2 cellular contexts compared by ENCODE assay signal in genomic region chr20:32607324-32607723, GRCh38.
TF ChIP-seq lines count a peak whose summit lies in the region.

No MANE protein-coding gene starts in this region.

TF ChIP-seq in GM23338, 12 proteins besides CTCF, POLR2A, EP300 and RAD21:
- TF ChIP-seq POLR2AphosphoS5 (IDR thresholded peaks at IDR 0.05; ENCODE audit: low read depth): no peak
- TF ChIP-seq EZH2 (IDR thresholded peaks at IDR 0.05; ENCODE audit: low read depth, unreplicated experiment): no peak
- TF ChIP-seq, protein P1, sequence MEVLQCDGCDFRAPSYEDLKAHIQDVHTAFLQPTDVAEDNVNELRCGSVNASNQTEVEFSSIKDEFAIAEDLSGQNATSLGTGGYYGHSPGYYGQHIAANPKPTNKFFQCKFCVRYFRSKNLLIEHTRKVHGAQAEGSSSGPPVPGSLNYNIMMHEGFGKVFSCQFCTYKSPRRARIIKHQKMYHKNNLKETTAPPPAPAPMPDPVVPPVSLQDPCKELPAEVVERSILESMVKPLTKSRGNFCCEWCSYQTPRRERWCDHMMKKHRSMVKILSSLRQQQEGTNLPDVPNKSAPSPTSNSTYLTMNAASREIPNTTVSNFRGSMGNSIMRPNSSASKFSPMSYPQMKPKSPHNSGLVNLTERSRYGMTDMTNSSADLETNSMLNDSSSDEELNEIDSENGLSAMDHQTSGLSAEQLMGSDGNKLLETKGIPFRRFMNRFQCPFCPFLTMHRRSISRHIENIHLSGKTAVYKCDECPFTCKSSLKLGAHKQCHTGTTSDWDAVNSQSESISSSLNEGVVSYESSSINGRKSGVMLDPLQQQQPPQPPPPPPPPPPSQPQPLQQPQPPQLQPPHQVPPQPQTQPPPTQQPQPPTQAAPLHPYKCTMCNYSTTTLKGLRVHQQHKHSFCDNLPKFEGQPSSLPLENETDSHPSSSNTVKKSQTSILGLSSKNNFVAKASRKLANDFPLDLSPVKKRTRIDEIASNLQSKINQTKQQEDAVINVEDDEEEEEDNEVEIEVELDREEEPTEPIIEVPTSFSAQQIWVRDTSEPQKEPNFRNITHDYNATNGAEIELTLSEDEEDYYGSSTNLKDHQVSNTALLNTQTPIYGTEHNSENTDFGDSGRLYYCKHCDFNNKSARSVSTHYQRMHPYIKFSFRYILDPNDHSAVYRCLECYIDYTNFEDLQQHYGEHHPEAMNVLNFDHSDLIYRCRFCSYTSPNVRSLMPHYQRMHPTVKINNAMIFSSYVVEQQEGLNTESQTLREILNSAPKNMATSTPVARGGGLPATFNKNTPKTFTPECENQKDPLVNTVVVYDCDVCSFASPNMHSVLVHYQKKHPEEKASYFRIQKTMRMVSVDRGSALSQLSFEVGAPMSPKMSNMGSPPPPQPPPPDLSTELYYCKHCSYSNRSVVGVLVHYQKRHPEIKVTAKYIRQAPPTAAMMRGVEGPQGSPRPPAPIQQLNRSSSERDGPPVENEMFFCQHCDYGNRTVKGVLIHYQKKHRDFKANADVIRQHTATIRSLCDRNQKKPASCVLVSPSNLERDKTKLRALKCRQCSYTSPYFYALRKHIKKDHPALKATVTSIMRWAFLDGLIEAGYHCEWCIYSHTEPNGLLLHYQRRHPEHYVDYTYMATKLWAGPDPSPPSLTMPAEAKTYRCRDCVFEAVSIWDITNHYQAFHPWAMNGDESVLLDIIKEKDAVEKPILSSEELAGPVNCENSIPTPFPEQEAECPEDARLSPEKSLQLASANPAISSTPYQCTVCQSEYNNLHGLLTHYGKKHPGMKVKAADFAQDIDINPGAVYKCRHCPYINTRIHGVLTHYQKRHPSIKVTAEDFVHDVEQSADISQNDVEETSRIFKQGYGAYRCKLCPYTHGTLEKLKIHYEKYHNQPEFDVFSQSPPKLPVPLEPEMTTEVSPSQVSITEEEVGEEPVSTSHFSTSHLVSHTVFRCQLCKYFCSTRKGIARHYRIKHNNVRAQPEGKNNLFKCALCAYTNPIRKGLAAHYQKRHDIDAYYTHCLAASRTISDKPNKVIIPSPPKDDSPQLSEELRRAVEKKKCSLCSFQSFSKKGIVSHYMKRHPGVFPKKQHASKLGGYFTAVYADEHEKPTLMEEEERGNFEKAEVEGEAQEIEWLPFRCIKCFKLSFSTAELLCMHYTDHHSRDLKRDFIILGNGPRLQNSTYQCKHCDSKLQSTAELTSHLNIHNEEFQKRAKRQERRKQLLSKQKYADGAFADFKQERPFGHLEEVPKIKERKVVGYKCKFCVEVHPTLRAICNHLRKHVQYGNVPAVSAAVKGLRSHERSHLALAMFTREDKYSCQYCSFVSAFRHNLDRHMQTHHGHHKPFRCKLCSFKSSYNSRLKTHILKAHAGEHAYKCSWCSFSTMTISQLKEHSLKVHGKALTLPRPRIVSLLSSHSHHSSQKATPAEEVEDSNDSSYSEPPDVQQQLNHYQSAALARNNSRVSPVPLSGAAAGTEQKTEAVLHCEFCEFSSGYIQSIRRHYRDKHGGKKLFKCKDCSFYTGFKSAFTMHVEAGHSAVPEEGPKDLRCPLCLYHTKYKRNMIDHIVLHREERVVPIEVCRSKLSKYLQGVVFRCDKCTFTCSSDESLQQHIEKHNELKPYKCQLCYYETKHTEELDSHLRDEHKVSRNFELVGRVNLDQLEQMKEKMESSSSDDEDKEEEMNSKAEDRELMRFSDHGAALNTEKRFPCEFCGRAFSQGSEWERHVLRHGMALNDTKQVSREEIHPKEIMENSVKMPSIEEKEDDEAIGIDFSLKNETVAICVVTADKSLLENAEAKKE (CRISPR knock-in tag; IDR thresholded peaks at IDR 0.05): no peak
- TF ChIP-seq CREB1 (CRISPR knock-in tag; IDR thresholded peaks at IDR 0.05; ENCODE audit: low read depth): no peak
- no peak for TF ChIP-seq ZNF331 (CRISPR knock-in tag; IDR thresholded peaks at IDR 0.05; ENCODE audit: low read depth)

TF ChIP-seq in K562, 482 proteins besides CTCF, POLR2A, EP300 and RAD21:
- TF ChIP-seq, protein P2, sequence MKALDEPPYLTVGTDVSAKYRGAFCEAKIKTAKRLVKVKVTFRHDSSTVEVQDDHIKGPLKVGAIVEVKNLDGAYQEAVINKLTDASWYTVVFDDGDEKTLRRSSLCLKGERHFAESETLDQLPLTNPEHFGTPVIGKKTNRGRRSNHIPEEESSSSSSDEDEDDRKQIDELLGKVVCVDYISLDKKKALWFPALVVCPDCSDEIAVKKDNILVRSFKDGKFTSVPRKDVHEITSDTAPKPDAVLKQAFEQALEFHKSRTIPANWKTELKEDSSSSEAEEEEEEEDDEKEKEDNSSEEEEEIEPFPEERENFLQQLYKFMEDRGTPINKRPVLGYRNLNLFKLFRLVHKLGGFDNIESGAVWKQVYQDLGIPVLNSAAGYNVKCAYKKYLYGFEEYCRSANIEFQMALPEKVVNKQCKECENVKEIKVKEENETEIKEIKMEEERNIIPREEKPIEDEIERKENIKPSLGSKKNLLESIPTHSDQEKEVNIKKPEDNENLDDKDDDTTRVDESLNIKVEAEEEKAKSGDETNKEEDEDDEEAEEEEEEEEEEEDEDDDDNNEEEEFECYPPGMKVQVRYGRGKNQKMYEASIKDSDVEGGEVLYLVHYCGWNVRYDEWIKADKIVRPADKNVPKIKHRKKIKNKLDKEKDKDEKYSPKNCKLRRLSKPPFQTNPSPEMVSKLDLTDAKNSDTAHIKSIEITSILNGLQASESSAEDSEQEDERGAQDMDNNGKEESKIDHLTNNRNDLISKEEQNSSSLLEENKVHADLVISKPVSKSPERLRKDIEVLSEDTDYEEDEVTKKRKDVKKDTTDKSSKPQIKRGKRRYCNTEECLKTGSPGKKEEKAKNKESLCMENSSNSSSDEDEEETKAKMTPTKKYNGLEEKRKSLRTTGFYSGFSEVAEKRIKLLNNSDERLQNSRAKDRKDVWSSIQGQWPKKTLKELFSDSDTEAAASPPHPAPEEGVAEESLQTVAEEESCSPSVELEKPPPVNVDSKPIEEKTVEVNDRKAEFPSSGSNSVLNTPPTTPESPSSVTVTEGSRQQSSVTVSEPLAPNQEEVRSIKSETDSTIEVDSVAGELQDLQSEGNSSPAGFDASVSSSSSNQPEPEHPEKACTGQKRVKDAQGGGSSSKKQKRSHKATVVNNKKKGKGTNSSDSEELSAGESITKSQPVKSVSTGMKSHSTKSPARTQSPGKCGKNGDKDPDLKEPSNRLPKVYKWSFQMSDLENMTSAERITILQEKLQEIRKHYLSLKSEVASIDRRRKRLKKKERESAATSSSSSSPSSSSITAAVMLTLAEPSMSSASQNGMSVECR (CRISPR knock-in tag; IDR thresholded peaks at IDR 0.05): 0 out of 2 replicates have a peak, but pooled peaks have one; percentile 32
- TF ChIP-seq TOE1 (IDR thresholded peaks at IDR 0.05; ENCODE audit: borderline replicate concordance): no peak
- no peak for TF ChIP-seq TOE1 (CRISPR knock-in tag; IDR thresholded peaks at IDR 0.05; ENCODE audit: borderline replicate concordance, low read depth)
